17 cellular contexts compared by ENCODE assay signal in the genomic region with DNA sequence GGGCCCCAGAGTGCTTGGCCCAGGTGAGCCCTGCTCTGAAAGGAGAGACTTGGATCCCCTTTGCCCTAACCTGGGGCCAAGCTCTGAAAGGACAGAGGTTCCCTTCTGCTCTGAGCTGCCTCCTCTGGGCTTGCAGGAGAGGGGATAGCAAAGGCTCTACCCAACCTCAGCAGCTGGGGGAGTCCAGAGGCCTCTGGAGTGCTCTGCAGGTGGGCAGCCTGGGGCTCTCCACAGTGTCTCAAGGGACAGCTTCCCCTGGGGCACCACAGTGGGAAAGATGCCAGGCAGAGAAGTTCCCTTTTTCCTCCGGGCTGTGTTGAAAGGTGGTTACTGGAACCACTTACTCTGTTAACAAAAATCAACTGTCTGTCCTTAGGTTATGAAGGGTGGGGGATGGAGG. TPM values are rescaled to one million over a fixed set of nuclear protein-coding genes. Genes with fewer than 3 reads are reported as not detected.
DNase-seq lines count a peak whose midpoint lies in the region; FAIRE-seq and TF ChIP-seq lines count a peak whose summit lies in the region.
"Had no signal": no experiment of that assay in that cellular context is flagged by ENCODE, and none has a peak within 500 bp of the region (broad histone marks: within the 10 kb centered on the region; RNA-seq: fewer than 3 reads in every experiment).

No MANE protein-coding gene starts in this region.

- no peak overlapping the region for H3K27ac ChIP-seq in thyroid gland
- H3K27ac ChIP-seq: hepatocyte, tibial nerve had no signal

- no peaks in the 10 kb centered on the region for H3K9me3 ChIP-seq in thyroid gland
- H3K9me3 ChIP-seq: tibial nerve had no signal

- H3K36me3 ChIP-seq in thyroid gland, result no peaks in the 10 kb centered on the region

- WGBS in thyroid gland, 2 donors, result 8 to 11% methylated on average over 1 of the region's 1 CpG

- peak; percentile 16 to 66 for DNase-seq in NCI-H526 (lab: John Stamatoyannopoulos, UW)
- no peak for DNase-seq in NCI-H526 treated with DMSO at 0.1 percent for 48 hours (lab: John Stamatoyannopoulos, UW)
- peak; percentile 3 for DNase-seq in NCI-H128 (lab: John Stamatoyannopoulos, UW; ENCODE audit: unreplicated experiment)
- DNase-seq in NCI-H69 (lab: John Stamatoyannopoulos, UW), result peak; percentile 92
- peak; percentile 49 to 78 for DNase-seq in thyroid gland
- DNase-seq in RCC 7860 (ENCODE audit: low spot score), result no peak
- DNase-seq in medulla oblongata (ENCODE audit: extremely low spot score), result no peak
- DNase-seq in cerebellar nuclear complex (lab: John Stamatoyannopoulos, UW), result no peak
- DNase-seq: activated effector memory CD4-positive, alpha-beta T cell treated with Interleukin-2 at 50 U/mL for 16 hours; KBM-7; occipital lobe; OCI-M1; stimulated activated CD4-positive, alpha-beta T cell treated with anti-CD3 and anti-CD28 coated beads, Interleukin-4, amount 100 ng/mL, for 4 hours had no signal

- no peak for TF ChIP-seq CTCF in thyroid gland (IDR thresholded peaks at IDR 0.05)

- intact Hi-C loops in thyroid gland (cut with DNase I), result no loop called here

- FAIRE-seq in RCC 7860 (lab: Jason Lieb, UNC), result no peak
- FAIRE-seq: A204.1 had no signal

- H3K27me3 ChIP-seq in thyroid gland, result no peaks in the 10 kb centered on the region
- H3K27me3 ChIP-seq: hepatocyte, tibial nerve had no signal

- no peak for TF ChIP-seq POLR2A in thyroid gland (IDR thresholded peaks at IDR 0.05)

- H3K4me1 ChIP-seq in thyroid gland, result peaks cover 5 to 12% of the 10 kb centered on the region in 2 donors
- H3K4me1 ChIP-seq: tibial nerve had no signal

- H3K4me3 ChIP-seq in thyroid gland (replicated peaks in 1 of 3), result no peak overlapping the region
- H3K4me3 ChIP-seq: hepatocyte, tibial nerve had no signal

RNA-seq across cellular contexts. Expression of a gene that starts 48.2 kb away (rescaled TPM):
- 1 to 10 TPM in 1 of 4 donors, under 1 TPM in 2, not detected in 1; 0.22 to 7.4 (median 0.73) TPM for total RNA-seq in thyroid gland
- total RNA-seq: skeletal muscle tissue had no signal

Comparison
In these comparisons a context has a peak if more than half of its experiments do, and no peak if none do; other contexts are left out.
1. DNase-seq: peak in NCI-H526 (2 of 2), NCI-H128 (single experiment), NCI-H69 (single experiment) and thyroid gland (2 of 2); none in NCI-H526 treated with DMSO at 0.1 percent for 48 hours (single experiment), RCC 7860 (single experiment), medulla oblongata (single experiment) and cerebellar nuclear complex (0 of 2).